8 cellular contexts compared by ENCODE assay signal in the genomic region with DNA sequence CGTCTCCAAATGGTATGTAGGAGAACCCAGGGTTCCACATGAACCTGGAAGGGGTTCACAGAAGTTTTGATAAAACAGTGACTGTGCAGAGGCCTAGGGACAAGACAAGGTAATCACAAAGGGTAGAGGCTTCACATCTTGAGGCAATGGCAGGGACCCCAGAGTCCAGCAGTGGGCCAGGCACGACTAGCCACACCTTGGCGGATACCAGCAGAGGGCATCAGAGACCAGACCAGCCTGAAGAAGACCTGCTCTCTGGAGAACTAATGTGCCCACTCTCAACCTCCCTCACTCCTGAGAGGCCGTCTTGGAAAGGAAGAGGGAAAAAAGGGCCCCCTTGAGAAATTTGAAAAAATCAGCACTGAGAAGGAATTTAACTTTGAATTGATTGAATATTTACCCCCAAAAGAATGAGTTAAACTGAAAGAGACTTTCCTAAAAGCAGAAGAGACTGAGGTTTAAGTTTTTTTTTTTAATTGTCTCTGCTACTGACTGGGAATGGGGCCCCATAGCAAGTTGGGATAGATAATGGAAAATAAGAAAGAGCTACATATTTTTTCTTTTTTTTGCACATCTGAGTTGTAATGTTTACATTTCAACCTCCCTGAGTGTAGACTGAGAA.
A peak's percentile ranks its signal among the peaks of the same experiment; 100 is the strongest.
DNase-seq lines count a peak whose midpoint lies in the region; ATAC-seq and TF ChIP-seq lines count a peak whose summit lies in the region.

No MANE protein-coding gene starts in this region.

- peaks cover 0 to 12% (median 0%) of the 10 kb centered on the region in 12 donors for H3K4me1 ChIP-seq in heart left ventricle
- peaks cover 5% of the 10 kb centered on the region for H3K4me1 ChIP-seq in smooth muscle cell (ENCODE audit: low read depth)

- H3K27ac ChIP-seq in heart left ventricle (no peak overlapping the region), smooth muscle cell (ENCODE audit: low read depth) (no peak overlapping the region)

- H3K27me3 ChIP-seq in heart left ventricle (no peaks in the 10 kb centered on the region), smooth muscle cell (ENCODE audit: low read depth) (no peaks in the 10 kb centered on the region)

- no peaks in the 10 kb centered on the region for H3K79me2 ChIP-seq in smooth muscle cell (ENCODE audit: low read depth)

- H3K36me3 ChIP-seq in heart left ventricle (no peaks in the 10 kb centered on the region), smooth muscle cell (ENCODE audit: low read depth) (no peaks in the 10 kb centered on the region)

- peaks cover 22% of the 10 kb centered on the region for H3F3A ChIP-seq in smooth muscle cell (ENCODE audit: low read depth)

- no peaks in the 10 kb centered on the region for H4K20me1 ChIP-seq in smooth muscle cell (ENCODE audit: low read depth)

- no peak overlapping the region for H3K9ac ChIP-seq in smooth muscle cell (ENCODE audit: low read depth)

- H3K9me3 ChIP-seq in heart left ventricle (no peaks in the 10 kb centered on the region), smooth muscle cell (replicated peaks; ENCODE audit: low read depth) (no peaks in the 10 kb centered on the region)

- 50 to 66% (median 60%) methylated on average over 4 of the region's 4 CpGs for WGBS in heart left ventricle, 4 donors
- WGBS in smooth muscle cell (ENCODE audit: low lambda C conversion rate): 61% methylated on average over 4 of the region's 4 CpGs

- no peak overlapping the region for H3K4me2 ChIP-seq in smooth muscle cell

- DNase-seq in SHP77 (lab: John Stamatoyannopoulos, UW): peak; percentile 33 to 35
- no peak for DNase-seq in SHP77 treated with DMSO at 0.1 percent for 48 hours (lab: John Stamatoyannopoulos, UW)
- DNase-seq in SW480 (ENCODE audit: low spot score): peak; percentile 43
- DNase-seq in heart left ventricle: peak; percentile 35 to 68 (median 51)
- no peak for DNase-seq in smooth muscle cell (lab: John Stamatoyannopoulos, UW; ENCODE audit: unreplicated experiment)
- DNase-seq in cerebellum (ENCODE audit: low spot score): no peak

- TF ChIP-seq CTCF in heart left ventricle (IDR thresholded peaks at IDR 0.05): peak; percentile 27 to 66 (median 57)
- TF ChIP-seq CTCF in smooth muscle cell (IDR thresholded peaks at IDR 0.05; ENCODE audit: borderline replicate concordance, insufficient read depth, poor library complexity, severe bottlenecking): peak; percentile 40

- no peak for TF ChIP-seq POLR2A in heart left ventricle (IDR thresholded peaks at IDR 0.05)

- ATAC-seq in HG03469 (IDR thresholded peaks at IDR 0.05; ENCODE audit: unreplicated experiment) (peak; percentile 45), heart left ventricle (peak; percentile 65 to 81 (median 78)), HG02588 (IDR thresholded peaks at IDR 0.05; ENCODE audit: unreplicated experiment) (no peak)

- intact Hi-C loops in heart left ventricle (cut with DNase I): loop anchor here (2.0 to 10.0 kb wide), 8 partner anchors 113 to 371 kb away; a partner anchor contains a TSS

- H3K4me3 ChIP-seq in heart left ventricle: no peak overlapping the region
- H3K4me3 ChIP-seq in smooth muscle cell: no peak overlapping the region

- H2AFZ ChIP-seq in smooth muscle cell (ENCODE audit: low read depth): no peak overlapping the region

Comparison
In these comparisons a context has a peak if more than half of its experiments do, and no peak if none do; other contexts are left out.
1. DNase-seq: peak in SHP77 (2 of 2), SW480 (single experiment) and heart left ventricle (5 of 5); none in SHP77 treated with DMSO at 0.1 percent for 48 hours (single experiment), smooth muscle cell (single experiment) and cerebellum (single experiment).